ENCODE assay signal across 26 cellular contexts in genomic region chr1:71766748-71767147, GRCh38.
"Had no signal": no experiment of that assay in that cellular context is flagged by ENCODE, and none has a peak within 500 bp of the region (broad histone marks: within the 10 kb centered on the region; RNA-seq: fewer than 3 reads in every experiment).

No MANE protein-coding gene starts in this region.

- ATAC-seq: gastrocnemius medialis; left ventricle myocardium superior; stimulated activated effector memory CD8-positive, alpha-beta T cell treated with anti-CD3 and anti-CD28 coated beads, Interleukin-12 subunit alpha, Interleukin-12 subunit beta, amount 100 ng/mL, for 72 hours had no signal

- DNase-seq: activated B cell treated with CpG ODN at 0.5 μM for 24 hours; activated CD4-positive, alpha-beta T cell treated with anti-CD3 and anti-CD28 coated beads, Interleukin-2, amount 50 U/mL, for 1 hour; activated effector memory CD4-positive, alpha-beta T cell treated with anti-CD3 and anti-CD28 coated beads, Interleukin-2, amount 50 U/mL, for 16 hours; activated naive CD4-positive, alpha-beta T cell treated with anti-CD3 and anti-CD28 coated beads for 36 hours; activated naive CD8-positive, alpha-beta T cell treated with anti-CD3 and anti-CD28 coated beads, Interleukin-2, amount 10 ng/mL, durations not matched to agents 7 days and 5 days; cerebellar nuclear complex; colonic mucosa; effector CD8-positive, alpha-beta T cell; gastrocnemius medialis; glutamatergic neuron; islet precursor cell; left ventricle myocardium superior; ovary; retina; sigmoid colon; small intestine; stimulated activated CD4-positive, alpha-beta T cell treated with anti-CD3 and anti-CD28 coated beads, Interleukin-4, amount 100 ng/mL, for 24 hours; substantia nigra; T-helper 9 cell; uterus had no signal

- H3K4me1 Mint-ChIP-seq: activated B cell treated with CpG ODN at 0.5 μM for 24 hours; activated naive CD8-positive, alpha-beta T cell treated with anti-CD3 and anti-CD28 coated beads, Interleukin-2, amount 10 ng/mL, durations not matched to agents 7 days and 5 days; brain; nephron; stimulated activated effector memory CD8-positive, alpha-beta T cell treated with anti-CD3 and anti-CD28 coated beads, Interleukin-12 subunit alpha, Interleukin-12 subunit beta, amount 100 ng/mL, for 72 hours had no signal

- H3K27me3 Mint-ChIP-seq: activated B cell treated with CpG ODN at 0.5 μM for 24 hours; activated naive CD8-positive, alpha-beta T cell treated with anti-CD3 and anti-CD28 coated beads, Interleukin-2, amount 10 ng/mL, durations not matched to agents 7 days and 5 days; brain; stimulated activated naive CD8-positive, alpha-beta T cell treated with anti-CD3 and anti-CD28 coated beads, Interleukin-15, Interleukin-2, amounts not matched to agents 100 ng/mL and 50 ng/mL, for 24 hours; type B pancreatic cell had no signal

- H3K36me3 Mint-ChIP-seq: activated naive CD8-positive, alpha-beta T cell treated with anti-CD3 and anti-CD28 coated beads, Interleukin-2, amount 10 ng/mL, durations not matched to agents 7 days and 5 days; brain; stimulated activated effector memory CD8-positive, alpha-beta T cell treated with anti-CD3 and anti-CD28 coated beads, Interleukin-12 subunit alpha, Interleukin-12 subunit beta, amount 100 ng/mL, for 72 hours; type B pancreatic cell had no signal

- H3K4me3 Mint-ChIP-seq: activated B cell treated with CpG ODN at 0.5 μM for 24 hours; activated naive CD4-positive, alpha-beta T cell treated with anti-CD3 and anti-CD28 coated beads for 36 hours; activated naive CD8-positive, alpha-beta T cell treated with anti-CD3 and anti-CD28 coated beads, Interleukin-2, amount 10 ng/mL, durations not matched to agents 7 days and 5 days; brain; nephron; stimulated activated effector memory CD8-positive, alpha-beta T cell treated with anti-CD3 and anti-CD28 coated beads, Interleukin-12 subunit alpha, Interleukin-12 subunit beta, amount 100 ng/mL, for 72 hours; stimulated activated naive CD8-positive, alpha-beta T cell treated with anti-CD3 and anti-CD28 coated beads, Interleukin-15, Interleukin-2, amounts not matched to agents 100 ng/mL and 50 ng/mL, for 24 hours; T-helper 1 cell treated with Interleukin-12 subunit alpha and Interleukin-12 subunit beta and Interleukin-4 antibody, amounts not matched to agents 30 μg/mL and 1 μg/mL, for 36 hours; type B pancreatic cell had no signal

- H3K9me3 Mint-ChIP-seq: T-helper 1 cell treated with Interleukin-12 subunit alpha and Interleukin-12 subunit beta and Interleukin-4 antibody, amounts not matched to agents 30 μg/mL and 1 μg/mL, for 36 hours; type B pancreatic cell had no signal

- H3K27ac Mint-ChIP-seq: activated B cell treated with CpG ODN at 0.5 μM for 24 hours; activated naive CD4-positive, alpha-beta T cell treated with anti-CD3 and anti-CD28 coated beads for 36 hours; activated naive CD8-positive, alpha-beta T cell treated with anti-CD3 and anti-CD28 coated beads, Interleukin-2, amount 10 ng/mL, durations not matched to agents 7 days and 5 days; brain; nephron; stimulated activated effector memory CD8-positive, alpha-beta T cell treated with anti-CD3 and anti-CD28 coated beads, Interleukin-12 subunit alpha, Interleukin-12 subunit beta, amount 100 ng/mL, for 72 hours; stimulated activated naive CD8-positive, alpha-beta T cell treated with anti-CD3 and anti-CD28 coated beads, Interleukin-15, Interleukin-2, amounts not matched to agents 100 ng/mL and 50 ng/mL, for 24 hours; T-helper 1 cell treated with Interleukin-12 subunit alpha and Interleukin-12 subunit beta and Interleukin-4 antibody, amounts not matched to agents 30 μg/mL and 1 μg/mL, for 36 hours; type B pancreatic cell had no signal
